ENCODE assay signal across 15 cellular contexts in genomic region chr3:150739877-150740645, GRCh38. TPM values are rescaled to one million over a fixed set of nuclear protein-coding genes. Genes with fewer than 3 reads are reported as not detected.
A peak's percentile ranks its signal among the peaks of the same experiment; 100 is the strongest.
DNase-seq lines count a peak whose midpoint lies in the region; ATAC-seq and TF ChIP-seq lines count a peak whose summit lies in the region.
"Had no signal": no experiment of that assay in that cellular context is flagged by ENCODE, and none has a peak within 500 bp of the region (broad histone marks: within the 10 kb centered on the region; RNA-seq: fewer than 3 reads in every experiment).

No MANE protein-coding gene starts in this region.

- H3K27ac ChIP-seq in gastroesophageal sphincter (no peak overlapping the region), suprapubic skin (no peak overlapping the region)
- H3K27ac ChIP-seq: cardiac muscle cell, gastrocnemius medialis, stomach had no signal

- no peak for TF ChIP-seq EP300 in gastroesophageal sphincter (IDR thresholded peaks at IDR 0.05)
- no peak for TF ChIP-seq EP300 in suprapubic skin (IDR thresholded peaks at IDR 0.05)

- DNase-seq in stimulated activated CD4-positive, alpha-beta T cell treated with anti-CD3 and anti-CD28 coated beads, Interleukin-15, amount 100 ng/mL, for 24 hours: peak; percentile 49
- no peak for DNase-seq in stimulated activated CD4-positive, alpha-beta T cell treated with anti-CD3 and anti-CD28 coated beads, Interleukin-12 subunit alpha, Interleukin-12 subunit beta, amount 100 ng/mL, for 4 hours
- DNase-seq in suprapubic skin (ENCODE audit: low spot score in 2 of 2) (no peak), medulla oblongata (ENCODE audit: extremely low spot score) (no peak), DMS 273 treated with DMSO at 0.1 percent for 48 hours (lab: John Stamatoyannopoulos, UW) (no peak)
- DNase-seq: C1 segment of cervical spinal cord, gastrocnemius medialis, PC-3, stomach had no signal

- 73 to 92% methylated on average over 3 to 8 of the region's 8 CpGs for WGBS in gastroesophageal sphincter (ENCODE audit: low coverage in 1 of 2), 2 donors
- WGBS in suprapubic skin: 88% methylated on average over 8 of the region's 8 CpGs

- peak; percentile 25 for ATAC-seq in HG03342 (IDR thresholded peaks at IDR 0.05; ENCODE audit: unreplicated experiment)
- ATAC-seq in gastroesophageal sphincter: no peak
- ATAC-seq: gastrocnemius medialis, PC-3, WTC11 had no signal

- H3K36me3 ChIP-seq in gastroesophageal sphincter: peaks cover 0 to 27% of the 10 kb centered on the region in 2 donors
- H3K36me3 ChIP-seq in suprapubic skin: peaks cover 18% of the 10 kb centered on the region
- H3K36me3 ChIP-seq: cardiac muscle cell had no signal

- H3K9me3 ChIP-seq in gastroesophageal sphincter (no peaks in the 10 kb centered on the region), suprapubic skin (no peaks in the 10 kb centered on the region)
- H3K9me3 ChIP-seq: gastrocnemius medialis, stomach had no signal

- H3K27me3 ChIP-seq in gastroesophageal sphincter (no peaks in the 10 kb centered on the region), suprapubic skin (no peaks in the 10 kb centered on the region)
- H3K27me3 ChIP-seq: cardiac muscle cell, gastrocnemius medialis, stomach had no signal

- H3K4me3 ChIP-seq in gastroesophageal sphincter (no peak overlapping the region), suprapubic skin (no peak overlapping the region)
- H3K4me3 ChIP-seq: cardiac muscle cell, gastrocnemius medialis, skin epidermis, stomach had no signal

- H3K4me3 Mint-ChIP-seq in activated naive CD8-positive, alpha-beta T cell: peak overlapping the region; percentile 83
- H3K4me3 Mint-ChIP-seq: WTC11 had no signal

- TF ChIP-seq POLR2A in gastroesophageal sphincter (IDR thresholded peaks at IDR 0.05) (no peak), suprapubic skin (IDR thresholded peaks at IDR 0.05) (no peak)

- H3K4me1 Mint-ChIP-seq in activated naive CD8-positive, alpha-beta T cell (ENCODE audit: low read depth): peaks cover 89% of the 10 kb centered on the region

- peaks cover 30% of the 10 kb centered on the region for H3K36me3 Mint-ChIP-seq in activated naive CD8-positive, alpha-beta T cell

- H3K27me3 Mint-ChIP-seq in activated naive CD8-positive, alpha-beta T cell: no peaks in the 10 kb centered on the region

- TF ChIP-seq CTCF in gastroesophageal sphincter (IDR thresholded peaks at IDR 0.05) (no peak), suprapubic skin (IDR thresholded peaks at IDR 0.05) (no peak)

- H3K4me1 ChIP-seq in gastroesophageal sphincter (peaks cover 5 to 22% (median 12%) of the 10 kb centered on the region in 3 donors), suprapubic skin (peaks cover 44% of the 10 kb centered on the region)

- H3K9me3 Mint-ChIP-seq in activated naive CD8-positive, alpha-beta T cell (ENCODE audit: low read depth): no peaks in the 10 kb centered on the region
- H3K9me3 Mint-ChIP-seq: WTC11 had no signal

- H3K27ac Mint-ChIP-seq in activated naive CD8-positive, alpha-beta T cell: peak overlapping the region; percentile 99
- H3K27ac Mint-ChIP-seq: WTC11 had no signal

RNA-seq across cellular contexts. Expression of gene SIAH2, which starts 22.9 kb away (rescaled TPM):
- total RNA-seq in gastroesophageal sphincter: 10 to 100 TPM; 26.0 to 36.1 (median 28.5) TPM
- total RNA-seq in suprapubic skin: 10 to 100 TPM; 49.5 to 95.7 (median 81.3) TPM

RNA-seq across cellular contexts. Expression of gene ERICH6, which starts 36.3 kb away (rescaled TPM):
- total RNA-seq in gastroesophageal sphincter (not detected), suprapubic skin (under 1 TPM in 1 of 4 donors, not detected in 3; 0.68 TPM)
- total RNA-seq: cardiac muscle cell, gastrocnemius medialis, PC-3 had no signal
